Comparison of ENCODE assay signal across 22 cellular contexts in genomic region chr16:31061813-31062440, GRCh38. TPM values are rescaled to one million over a fixed set of nuclear protein-coding genes. Genes with fewer than 3 reads are reported as not detected.
DNase-seq lines count a peak whose midpoint lies in the region; ATAC-seq, FAIRE-seq and TF ChIP-seq lines count a peak whose summit lies in the region.
"Had no signal": no experiment of that assay in that cellular context is flagged by ENCODE, and none has a peak within 500 bp of the region (broad histone marks: within the 10 kb centered on the region; RNA-seq: fewer than 3 reads in every experiment).

No MANE protein-coding gene starts in this region.

- H3K4me3 ChIP-seq in RWPE2 (ENCODE audit: severe bottlenecking) (no peak overlapping the region), osteoblast (ENCODE audit: insufficient read depth, low read length) (no peak overlapping the region)
- H3K4me3 ChIP-seq: BLaER1, GM23248, SJCRH30 had no signal

- H3K36me3 Mint-ChIP-seq in immature natural killer cell: peaks cover 0 to 8% (median 6%) of the 10 kb centered on the region in 3 donors

- TF ChIP-seq CTCF in RWPE2 (IDR thresholded peaks at IDR 0.05; ENCODE audit: poor library complexity, severe bottlenecking) (no peak), osteoblast (IDR thresholded peaks at IDR 0.05; ENCODE audit: extremely low read depth, low read depth, low read length) (no peak)

- FAIRE-seq in HTR-8/SVneo (lab: Jason Lieb, UNC): no peak

- peaks cover 9% of the 10 kb centered on the region for H3K4me1 ChIP-seq in RWPE2 (ENCODE audit: insufficient read depth, poor library complexity, severe bottlenecking)
- H3K4me1 ChIP-seq in osteoblast (ENCODE audit: insufficient read depth, low read length): peaks cover 13% of the 10 kb centered on the region
- H3K4me1 ChIP-seq: Caco-2 had no signal

- peaks cover 4 to 9% (median 5%) of the 10 kb centered on the region in 3 donors for H3K27me3 Mint-ChIP-seq in immature natural killer cell (ENCODE audit: low read depth in 3 of 3)
- H3K27me3 Mint-ChIP-seq: CD4-positive, alpha-beta T cell; IgD-negative memory B cell had no signal

- H3K4me1 Mint-ChIP-seq in immature natural killer cell: peaks cover 56 to 61% of the 10 kb centered on the region in 2 donors

- H3K27ac ChIP-seq in RWPE2 (ENCODE audit: poor library complexity, severe bottlenecking) (no peak overlapping the region), osteoblast (ENCODE audit: low read depth, low read length) (no peak overlapping the region)
- H3K27ac ChIP-seq: BLaER1, GM23248, SJCRH30 had no signal

- DNase-seq in RWPE2 (ENCODE audit: low spot score) (peak; percentile 57), immature natural killer cell (no peak), osteoblast (ENCODE audit: insufficient read length, low spot score, missing footprints) (peak; percentile 32), left colon (no peak), HTR-8/SVneo (ENCODE audit: insufficient read length, low spot score) (no peak)
- DNase-seq: Caco-2; CD4-positive, alpha-beta T cell; DMS 273 treated with DMSO at 0.1 percent for 48 hours; DMS79 treated with DMSO at 0.1 percent for 48 hours; GM23248; HCEC 1CT; MV-4-11; NCI-H1694; NCI-H2081; NCI-H2171; NCI-H345; NCI-H524; NCI-H774; NK-92 treated with Interleukin-12 subunit alpha and Interleukin-12 subunit beta, amount 100 ng/mL, for 24 hours; SJCRH30 had no signal

- H3K27ac Mint-ChIP-seq in immature natural killer cell: peak overlapping the region in 1 of 6 donors; percentile 66
- H3K27ac Mint-ChIP-seq: CD4-positive, alpha-beta T cell; IgD-negative memory B cell had no signal

- H4K20me1 ChIP-seq in osteoblast (ENCODE audit: insufficient read depth, low read length): no peaks in the 10 kb centered on the region

- H3K4me2 ChIP-seq in osteoblast (ENCODE audit: insufficient read depth, low read length): no peak overlapping the region
- H3K4me2 ChIP-seq: BLaER1 had no signal

- H3K79me2 ChIP-seq in osteoblast (ENCODE audit: insufficient read depth, low read length): peaks cover 56% of the 10 kb centered on the region

- H3K27me3 ChIP-seq in RWPE2 (ENCODE audit: insufficient read depth, poor library complexity, severe bottlenecking): no peaks in the 10 kb centered on the region
- H3K27me3 ChIP-seq in osteoblast (ENCODE audit: insufficient read depth, low read length): no peaks in the 10 kb centered on the region
- H3K27me3 ChIP-seq: BLaER1, SJCRH30 had no signal

- H3K9me3 ChIP-seq in RWPE2 (ENCODE audit: severe bottlenecking) (no peaks in the 10 kb centered on the region), osteoblast (ENCODE audit: low read depth, low read length) (no peaks in the 10 kb centered on the region)
- H3K9me3 ChIP-seq: BLaER1, Caco-2, SJCRH30 had no signal

- intact Hi-C loops in left colon (cut with DNase I, micrococcal nuclease): no loop called here

- peak overlapping the region in 4 of 5 donors; percentile 15 to 30 (median 23) for H3K4me3 Mint-ChIP-seq in immature natural killer cell
- H3K4me3 Mint-ChIP-seq: CD4-positive, alpha-beta T cell; IgD-negative memory B cell had no signal

- H3K36me3 ChIP-seq in RWPE2 (ENCODE audit: low read depth) (peaks cover 26% of the 10 kb centered on the region), osteoblast (ENCODE audit: insufficient read depth, low read length) (peaks cover 35% of the 10 kb centered on the region)

- ATAC-seq in RWPE2 (ENCODE audit: low read depth) (no peak), left colon (no peak)

- H3K9me3 Mint-ChIP-seq in immature natural killer cell: no peaks in the 10 kb centered on the region
- H3K9me3 Mint-ChIP-seq: CD4-positive, alpha-beta T cell; IgD-negative memory B cell had no signal

- H2AFZ ChIP-seq in osteoblast (ENCODE audit: low read length): no peak overlapping the region
- H2AFZ ChIP-seq: GM23248 had no signal

RNA-seq across cellular contexts. Expression of gene ZNF668, which starts 12.1 kb away (rescaled TPM):
- 10 to 100 TPM in 2 of 3 donors, 1 to 10 TPM in 1; 6.8 to 17.2 (median 10.1) TPM for polyA plus RNA-seq in immature natural killer cell
- total RNA-seq in osteoblast (14.4 and 14.5 TPM in 2 replicates), left colon (10 to 100 TPM in 1 of 2 donors, 1 to 10 TPM in 1; 6.9 to 10.9 TPM)

RNA-seq across cellular contexts. Expression of gene ZNF646, which starts 12.3 kb away (rescaled TPM):
- 10 to 100 TPM in 1 of 3 donors, 1 to 10 TPM in 1, under 1 TPM in 1; 0.93 to 11.5 (median 2.5) TPM for polyA plus RNA-seq in immature natural killer cell
- 15.6 and 18.5 TPM in 2 replicates for total RNA-seq in osteoblast
- 10 to 100 TPM; 15.3 to 17.3 TPM for total RNA-seq in left colon

RNA-seq across cellular contexts. Expression of gene PRSS53, which starts 26.8 kb away (rescaled TPM):
- 1 to 10 TPM in 1 of 3 donors, under 1 TPM in 2; 0.27 to 1.4 (median 0.63) TPM for polyA plus RNA-seq in immature natural killer cell
- total RNA-seq in osteoblast: 2.7 and 2.9 TPM in 2 replicates
- 1 to 10 TPM in 1 of 2 donors, under 1 TPM in 1; 0.61 to 1.1 TPM for total RNA-seq in left colon

RNA-seq across cellular contexts. Expression of gene STX4, which starts 28.6 kb away (rescaled TPM):
- polyA plus RNA-seq in immature natural killer cell: 10 to 100 TPM; 31.3 to 46.4 (median 33.3) TPM
- 26.8 and 30.6 TPM in 2 replicates for total RNA-seq in osteoblast
- 10 to 100 TPM; 66.9 to 83.3 TPM for total RNA-seq in left colon

RNA-seq across cellular contexts. Expression of gene VKORC1, which starts 32.7 kb away (rescaled TPM):
- polyA plus RNA-seq in immature natural killer cell: 100 to 1,000 TPM; 114 to 164 (median 116) TPM
- 132 and 147 TPM in 2 replicates for total RNA-seq in osteoblast
- 10 to 100 TPM; 28.7 to 40.5 TPM for total RNA-seq in left colon

Comparison
In these comparisons a context has a peak if more than half of its experiments do, and no peak if none do; other contexts are left out.
1. DNase-seq: peak in RWPE2 (single experiment) and osteoblast (single experiment); none in immature natural killer cell (0 of 3), left colon (0 of 2) and HTR-8/SVneo (single experiment).